Comparison of ENCODE assay signal across 2 cellular contexts in genomic region chr6:4819706-4820283, GRCh38.
TF ChIP-seq lines count a peak whose summit lies in the region.

No MANE protein-coding gene starts in this region.

TF ChIP-seq in IMR-90, 13 proteins besides CTCF, POLR2A, EP300 and RAD21:
- TF ChIP-seq MAFK (IDR thresholded peaks at IDR 0.05; ENCODE audit: low read depth, low read length) = no peak
- no peak for TF ChIP-seq MXI1 (IDR thresholded peaks at IDR 0.05; ENCODE audit: borderline replicate concordance, low read depth, low read length)
- no peak for TF ChIP-seq CHD1 (IDR thresholded peaks at IDR 0.05; ENCODE audit: low read depth, low read length)
- TF ChIP-seq RCOR1 (IDR thresholded peaks at IDR 0.05; ENCODE audit: insufficient replicate concordance, low read length) = no peak
- no peak for TF ChIP-seq USF2 (IDR thresholded peaks at IDR 0.05; ENCODE audit: low read depth, low read length)
- no peak for TF ChIP-seq SMC3 (IDR thresholded peaks at IDR 0.05; ENCODE audit: low read depth, low read length)
- no peak for TF ChIP-seq RFX5 (IDR thresholded peaks at IDR 0.05; ENCODE audit: low read depth, low read length)
- TF ChIP-seq FOS (IDR thresholded peaks at IDR 0.05; ENCODE audit: low read depth, low read length) = no peak
- TF ChIP-seq BHLHE40 (IDR thresholded peaks at IDR 0.05; ENCODE audit: low read depth, low read length) = no peak
- no peak for TF ChIP-seq NFE2L2 (IDR thresholded peaks at IDR 0.05; ENCODE audit: low read depth, low read length)
- TF ChIP-seq CEBPB (IDR thresholded peaks at IDR 0.05; ENCODE audit: low read depth, low read length) = no peak
- no peak for TF ChIP-seq ELK1 (IDR thresholded peaks at IDR 0.05; ENCODE audit: borderline replicate concordance, low read depth, low read length)
- TF ChIP-seq MAZ (IDR thresholded peaks at IDR 0.05; ENCODE audit: borderline replicate concordance, low read depth, low read length) = no peak

TF ChIP-seq in HEK293T, 16 proteins besides CTCF, POLR2A, EP300 and RAD21:
- TF ChIP-seq ARNT (IDR thresholded peaks at IDR 0.05) = no peak
- TF ChIP-seq LEF1 (IDR thresholded peaks at IDR 0.05; ENCODE audit: borderline replicate concordance) = no peak
- TF ChIP-seq ZNF384 (IDR thresholded peaks at IDR 0.05) = no peak
- no peak for TF ChIP-seq BHLHE40 (IDR thresholded peaks at IDR 0.05; ENCODE audit: borderline replicate concordance)
- TF ChIP-seq SP1 (IDR thresholded peaks at IDR 0.05) = no peak
- no peak for TF ChIP-seq NFRKB (IDR thresholded peaks at IDR 0.05)
TF ChIP-seq in HEK293T: peak in this region for 0.
